In genomic region chr3:36373084-36373483, GRCh38 we compare ENCODE assay signal across 1 cellular context.
A peak's percentile ranks its signal among the peaks of the same experiment; 100 is the strongest.
TF ChIP-seq lines count a peak whose summit lies in the region.

No MANE protein-coding gene starts in this region.

TF ChIP-seq in SK-N-SH, 30 proteins besides CTCF, POLR2A, EP300 and RAD21 (continued from another document):
- TF ChIP-seq SMC3 (IDR thresholded peaks at IDR 0.05; ENCODE audit: low read depth, low read length) = no peak
- no peak for TF ChIP-seq RFX5 (IDR thresholded peaks at IDR 0.05; ENCODE audit: low read length)
- peak; percentile 97 for TF ChIP-seq PBX3 (IDR thresholded peaks at IDR 0.05)
- no peak for TF ChIP-seq ELF1 (IDR thresholded peaks at IDR 0.05)
- no peak for TF ChIP-seq NRF1 (IDR thresholded peaks at IDR 0.05; ENCODE audit: low read depth, low read length)
- no peak for TF ChIP-seq GATA2 (CRISPR knock-in tag; IDR thresholded peaks at IDR 0.05)
- TF ChIP-seq POLR2AphosphoS5 (IDR thresholded peaks at IDR 0.05; ENCODE audit: low read depth, low read length) = peak; percentile 68; the same call in 1 of the 2 replicates
- peak; percentile 86 for TF ChIP-seq TCF12 (IDR thresholded peaks at IDR 0.05)
- peak; percentile 57; the same call in 1 of the 2 replicates for TF ChIP-seq TEAD4 (IDR thresholded peaks at IDR 0.05; ENCODE audit: borderline replicate concordance, insufficient read depth)
- no peak for TF ChIP-seq USF1 (IDR thresholded peaks at IDR 0.05; ENCODE audit: borderline replicate concordance, low read depth)
- no peak for TF ChIP-seq IRF3 (IDR thresholded peaks at IDR 0.05; ENCODE audit: low read depth, low read length)
- TF ChIP-seq USF2 (IDR thresholded peaks at IDR 0.05; ENCODE audit: borderline replicate concordance, low read depth, low read length) = no peak
- peak; percentile 94 for TF ChIP-seq JUND (IDR thresholded peaks at IDR 0.05)
- TF ChIP-seq ZBTB33 (IDR thresholded peaks at IDR 0.05; ENCODE audit: borderline replicate concordance, low read depth) = peak; percentile 50; the same call in 1 of the 2 replicates
- TF ChIP-seq MXI1 (IDR thresholded peaks at IDR 0.05; ENCODE audit: low read depth, low read length) = no peak
- TF ChIP-seq GABPA (IDR thresholded peaks at IDR 0.05; ENCODE audit: low read depth) = no peak
- TF ChIP-seq YY1 (IDR thresholded peaks at IDR 0.05; ENCODE audit: low read depth) = peak; percentile 56; the same call in 1 of the 2 replicates
- no peak for TF ChIP-seq CHD2 (IDR thresholded peaks at IDR 0.05; ENCODE audit: low read length, partially characterized antibody)
- no peak for TF ChIP-seq SIN3A (IDR thresholded peaks at IDR 0.05; ENCODE audit: borderline replicate concordance, low read depth, low read length)
- TF ChIP-seq EZH2phosphoT487 (IDR thresholded peaks at IDR 0.05; ENCODE audit: borderline replicate concordance, low read depth) = no peak
- TF ChIP-seq REST (IDR thresholded peaks at IDR 0.05; ENCODE audit: low read depth, low read length) = 0 out of 2 replicates have a peak, but pooled peaks have one; percentile 29
TF ChIP-seq in SK-N-SH: peak in this region for 14.
